Comparison of ENCODE assay signal across 1 cellular context in the genomic region with DNA sequence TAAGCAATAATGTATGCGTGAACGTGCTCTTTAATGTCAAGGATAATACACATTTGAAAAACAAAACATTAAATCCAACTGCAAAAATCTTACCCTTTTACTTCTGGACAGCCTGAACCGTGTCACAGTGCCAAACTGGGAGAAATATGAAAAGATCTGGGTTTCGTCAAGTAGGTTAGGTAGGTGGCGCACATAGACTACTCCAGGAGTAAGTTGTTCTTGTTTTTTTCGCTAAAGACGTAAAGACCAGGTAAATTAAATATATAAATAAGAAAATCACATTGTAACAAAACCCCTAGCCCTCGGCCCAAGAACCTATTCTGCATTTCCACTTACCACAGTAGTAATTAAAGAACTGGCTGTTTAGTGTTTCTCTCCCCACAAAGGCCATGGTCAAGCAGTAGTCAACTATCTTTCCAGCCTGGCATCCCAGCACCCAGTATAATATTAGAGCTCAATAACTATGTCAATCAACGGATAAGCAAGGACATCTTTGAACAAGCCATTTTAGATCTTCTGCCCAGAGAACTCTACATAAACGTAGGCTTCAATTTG.
TF ChIP-seq lines count a peak whose summit lies in the region.

No MANE protein-coding gene starts in this region.

TF ChIP-seq in GM12878, 131 proteins besides CTCF, POLR2A, EP300 and RAD21:
- 0 out of 2 replicates have a peak, but pooled peaks have one; percentile 22 for TF ChIP-seq SIN3A (IDR thresholded peaks at IDR 0.05; ENCODE audit: low read depth, low read length)
- TF ChIP-seq, protein P1, sequence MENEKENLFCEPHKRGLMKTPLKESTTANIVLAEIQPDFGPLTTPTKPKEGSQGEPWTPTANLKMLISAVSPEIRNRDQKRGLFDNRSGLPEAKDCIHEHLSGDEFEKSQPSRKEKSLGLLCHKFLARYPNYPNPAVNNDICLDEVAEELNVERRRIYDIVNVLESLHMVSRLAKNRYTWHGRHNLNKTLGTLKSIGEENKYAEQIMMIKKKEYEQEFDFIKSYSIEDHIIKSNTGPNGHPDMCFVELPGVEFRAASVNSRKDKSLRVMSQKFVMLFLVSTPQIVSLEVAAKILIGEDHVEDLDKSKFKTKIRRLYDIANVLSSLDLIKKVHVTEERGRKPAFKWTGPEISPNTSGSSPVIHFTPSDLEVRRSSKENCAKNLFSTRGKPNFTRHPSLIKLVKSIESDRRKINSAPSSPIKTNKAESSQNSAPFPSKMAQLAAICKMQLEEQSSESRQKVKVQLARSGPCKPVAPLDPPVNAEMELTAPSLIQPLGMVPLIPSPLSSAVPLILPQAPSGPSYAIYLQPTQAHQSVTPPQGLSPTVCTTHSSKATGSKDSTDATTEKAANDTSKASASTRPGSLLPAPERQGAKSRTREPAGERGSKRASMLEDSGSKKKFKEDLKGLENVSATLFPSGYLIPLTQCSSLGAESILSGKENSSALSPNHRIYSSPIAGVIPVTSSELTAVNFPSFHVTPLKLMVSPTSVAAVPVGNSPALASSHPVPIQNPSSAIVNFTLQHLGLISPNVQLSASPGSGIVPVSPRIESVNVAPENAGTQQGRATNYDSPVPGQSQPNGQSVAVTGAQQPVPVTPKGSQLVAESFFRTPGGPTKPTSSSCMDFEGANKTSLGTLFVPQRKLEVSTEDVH (IDR thresholded peaks at IDR 0.05; ENCODE audit: low read depth, partially characterized antibody), result no peak
TF ChIP-seq in GM12878: peak in this region for 1.
